In genomic region chr4:34176609-34177008, GRCh38 we compare ENCODE assay signal across 9 cellular contexts.
"Had no signal": no experiment of that assay in that cellular context is flagged by ENCODE, and none has a peak within 500 bp of the region (broad histone marks: within the 10 kb centered on the region; RNA-seq: fewer than 3 reads in every experiment).

No MANE protein-coding gene starts in this region.

- H3K9ac ChIP-seq: GM23248 had no signal

- H3K36me3 ChIP-seq: HAP-1 had no signal

- H2AFZ ChIP-seq: GM23248, GM23338 had no signal

- H3K9me3 ChIP-seq: HAP-1 had no signal

- H3K4me1 ChIP-seq: HAP-1 had no signal

- FAIRE-seq: H54 had no signal

- DNase-seq: GM23248, H7, H9, HCEC 1CT, HFFc6 had no signal

- H3K27ac ChIP-seq: GM23248 had no signal

- ATAC-seq: GM23338, HCT116 had no signal

- H3K4me3 ChIP-seq: GM23248, GM23338, HAP-1 had no signal

- H3K4me2 ChIP-seq: GM23338 had no signal
